Comparison of ENCODE assay signal across 8 cellular contexts in the genomic region with DNA sequence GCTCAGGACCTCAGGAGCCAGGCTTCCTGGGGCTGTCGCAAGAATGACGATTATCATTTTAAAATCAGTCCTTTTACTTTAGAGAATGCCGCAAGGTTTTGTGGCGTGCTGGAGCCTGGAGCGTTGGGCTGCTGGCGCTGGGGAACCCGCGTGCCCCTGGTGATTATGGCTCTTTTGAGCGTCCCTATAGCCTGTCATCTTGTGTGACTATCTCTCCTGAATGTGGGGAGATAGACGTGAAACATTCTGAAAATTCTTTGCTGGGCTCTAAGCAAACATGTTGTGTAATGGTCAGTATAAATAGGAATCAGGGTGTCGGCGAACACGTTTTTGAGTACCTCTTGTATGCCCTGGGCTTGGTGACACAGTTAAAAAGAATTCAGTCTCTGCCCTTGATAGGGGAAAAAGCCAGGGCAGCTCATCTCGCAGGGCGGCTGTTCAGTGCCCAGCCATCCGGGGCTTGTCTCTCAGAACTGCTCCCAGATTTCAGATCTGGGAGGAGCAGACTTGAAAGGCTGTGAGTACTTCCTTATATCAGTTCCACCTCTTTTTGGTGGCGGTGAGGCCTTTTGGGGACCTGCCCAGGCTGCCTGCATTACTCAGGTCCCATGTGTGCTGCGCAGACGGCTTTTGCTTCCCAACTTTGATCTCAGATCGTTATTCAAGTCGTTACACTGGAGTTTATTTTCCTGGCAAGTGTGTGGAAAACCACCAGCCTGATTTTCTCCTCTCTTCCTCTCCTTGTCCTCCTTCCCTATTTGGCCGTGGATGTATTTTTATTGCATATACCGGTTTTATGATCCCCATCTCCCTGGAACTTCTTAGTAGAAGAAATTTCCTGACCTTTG. TPM values are rescaled to one million over a fixed set of nuclear protein-coding genes. Genes with fewer than 3 reads are reported as not detected.
A peak's percentile ranks its signal among the peaks of the same experiment; 100 is the strongest.
DNase-seq lines count a peak whose midpoint lies in the region; ATAC-seq and TF ChIP-seq lines count a peak whose summit lies in the region.

No MANE protein-coding gene starts in this region.

- H3K36me3 ChIP-seq in DOHH2 (ENCODE audit: control insufficient read depth, low read length) (peaks cover 33% of the 10 kb centered on the region), vagina (no peaks in the 10 kb centered on the region)

- H3K9me2 ChIP-seq in DOHH2 (replicated peaks; ENCODE audit: control insufficient read depth, low read length), result no peaks in the 10 kb centered on the region

- H3K27me3 ChIP-seq in DOHH2 (ENCODE audit: control insufficient read depth, low read length) (no peaks in the 10 kb centered on the region), H9 (ENCODE audit: insufficient read depth, low read length) (no peaks in the 10 kb centered on the region), vagina (no peaks in the 10 kb centered on the region)

- no peak overlapping the region for H3K14ac ChIP-seq in H9 (ENCODE audit: insufficient read depth, low read length)

- H3K4me3 Mint-ChIP-seq in H9 (peak overlapping the region; percentile 87 to 99), nephron progenitor cell (peak overlapping the region; percentile 91)
- H3K4me3 Mint-ChIP-seq in activated T-cell treated with anti-CD3 and anti-CD28 coated beads, Interleukin-2, amount 50 U/mL, for 4 hours, result peak overlapping the region; percentile 94

- DNase-seq in H9, result no peak
- peak; percentile 65 for DNase-seq in NOMO-1 treated with DMSO at 0.1 percent for 48 hours (lab: John Stamatoyannopoulos, UW; ENCODE audit: unreplicated experiment)
- DNase-seq in activated T-cell treated with anti-CD3 and anti-CD28 coated beads, Interleukin-2, amount 50 U/mL, for 4 hours, result peak; percentile 49
- peak; percentile 56 for DNase-seq in fibroblast of peridontal ligament (ENCODE audit: extremely low read depth)
- DNase-seq in nephron progenitor cell, result peak; percentile 33
- peak in 1 of 2 donors; percentile 94 for DNase-seq in vagina (ENCODE audit: extremely low spot score in 2 of 2)

- H3F3A ChIP-seq in DOHH2 (ENCODE audit: control insufficient read depth, insufficient read depth), result 0 out of 2 replicates have a peak, but pooled peaks cover 4% of the 10 kb centered on the region

- H3K27ac Mint-ChIP-seq in H9 (peak overlapping the region in 2 of 3 experiments; percentile 37 to 73; a peak in 4 of 7 replicates), nephron progenitor cell (peak overlapping the region; percentile 53)

- H3K79me1 ChIP-seq in H9 (ENCODE audit: insufficient read depth, low read depth, low read length, poor library complexity, severe bottlenecking), result no peaks in the 10 kb centered on the region

- H3K79me2 ChIP-seq in DOHH2 (ENCODE audit: control insufficient read depth, low read length), result peaks cover 69% of the 10 kb centered on the region
- H3K79me2 ChIP-seq in H9 (ENCODE audit: insufficient read depth, low read length), result peaks cover 1% of the 10 kb centered on the region; the same call in 1 of the 2 replicates

- intact Hi-C loops in vagina (cut with DNase I), result no loop called here

- H3T11ph ChIP-seq in H9 (ENCODE audit: low read length), result no peak overlapping the region

- H3K9me3 Mint-ChIP-seq in H9 (no peaks in the 10 kb centered on the region), nephron progenitor cell (no peaks in the 10 kb centered on the region)
- no peaks in the 10 kb centered on the region for H3K9me3 Mint-ChIP-seq in activated T-cell treated with anti-CD3 and anti-CD28 coated beads, Interleukin-2, amount 50 U/mL, for 4 hours

- H3K23ac ChIP-seq in H9 (ENCODE audit: insufficient read length, low read depth, low read length), result no peak overlapping the region

- no peak overlapping the region for H2BK12ac ChIP-seq in H9 (ENCODE audit: insufficient read length, low read depth, low read length)

- peak overlapping the region; percentile 62 for H3K27ac ChIP-seq in DOHH2 (ENCODE audit: low read depth, low read length)
- no peak overlapping the region for H3K27ac ChIP-seq in H9 (ENCODE audit: insufficient read length, low read depth, low read length)
- peak overlapping the region; percentile 99 for H3K27ac ChIP-seq in vagina

- no peak overlapping the region for H3K56ac ChIP-seq in H9 (ENCODE audit: insufficient read length, low read depth, low read length)

- ATAC-seq in activated T-cell treated with anti-CD3 and anti-CD28 coated beads, Interleukin-2, amount 50 U/mL, for 4 hours, result peak; percentile 19 to 24
- ATAC-seq in GM21367 (IDR thresholded peaks at IDR 0.05; ENCODE audit: unreplicated experiment), result no peak

- TF ChIP-seq CTCF in DOHH2 (IDR thresholded peaks at IDR 0.05; ENCODE audit: low read depth, low read length, poor library complexity, severe bottlenecking) (no peak), H9 (conservative IDR thresholded peaks at IDR 0.05) (no peak), nephron progenitor cell (IDR thresholded peaks at IDR 0.05) (no peak), vagina (IDR thresholded peaks at IDR 0.05) (no peak)

- no peak overlapping the region for H2BK20ac ChIP-seq in H9 (ENCODE audit: low read depth, low read length, poor library complexity, severe bottlenecking)

- H4K5ac ChIP-seq in H9 (ENCODE audit: insufficient read length, low read depth, low read length), result no peak overlapping the region

- H2BK15ac ChIP-seq in H9 (ENCODE audit: low read depth, low read length), result no peak overlapping the region

- H3K4me2 ChIP-seq in DOHH2 (ENCODE audit: low read length) (peak overlapping the region; percentile 86), H9 (ENCODE audit: insufficient read depth, insufficient read length, low read length) (peak overlapping the region; percentile 84)

- H3K4me1 Mint-ChIP-seq in H9 (peaks cover 26 to 31% of the 10 kb centered on the region in 2 experiments), nephron progenitor cell (peaks cover 57% of the 10 kb centered on the region)
- peaks cover 51% of the 10 kb centered on the region for H3K4me1 Mint-ChIP-seq in activated T-cell treated with anti-CD3 and anti-CD28 coated beads, Interleukin-2, amount 50 U/mL, for 4 hours (ENCODE audit: low read depth)

- 0 out of 2 replicates have a peak, but pooled peaks cover under 1% of the 10 kb centered on the region for H4K20me1 ChIP-seq in DOHH2 (ENCODE audit: control insufficient read depth, insufficient read depth, low read depth, low read length)
- no peaks in the 10 kb centered on the region for H4K20me1 ChIP-seq in H9 (ENCODE audit: control insufficient read depth, insufficient read depth, insufficient read length)

- H3K36me3 Mint-ChIP-seq in H9 (ENCODE audit: insufficient read depth in 1 of 3, low read depth in 3 of 3) (peaks cover 0 to 2% (median 0%) of the 10 kb centered on the region in 3 experiments; a peak in 3 of 7 replicates), nephron progenitor cell (ENCODE audit: low read depth) (no peaks in the 10 kb centered on the region)
- H3K36me3 Mint-ChIP-seq in activated T-cell treated with anti-CD3 and anti-CD28 coated beads, Interleukin-2, amount 50 U/mL, for 4 hours (ENCODE audit: insufficient read depth), result peaks cover 13% of the 10 kb centered on the region

- no CpG with 5 or more reads among the region's 23 CpGs for WGBS in H9 (ENCODE audit: extremely low coverage, insufficient read length, low lambda C conversion rate)

- H3K18ac ChIP-seq in H9 (ENCODE audit: insufficient read length, low read depth, low read length), result no peak overlapping the region

- H3K27me3 Mint-ChIP-seq in H9 (ENCODE audit: low read depth) (peaks cover 12% of the 10 kb centered on the region), nephron progenitor cell (ENCODE audit: low read depth, poor library complexity) (peaks cover 3% of the 10 kb centered on the region)
- H3K27me3 Mint-ChIP-seq in activated T-cell treated with anti-CD3 and anti-CD28 coated beads, Interleukin-2, amount 50 U/mL, for 4 hours (ENCODE audit: low read depth), result no peaks in the 10 kb centered on the region

- no peak overlapping the region for H3K4ac ChIP-seq in H9 (ENCODE audit: low read depth, low read length)

- no peak overlapping the region for H4K8ac ChIP-seq in H9 (replicated peaks; ENCODE audit: insufficient read length, low read depth, low read length)

- no peak overlapping the region for H2AFZ ChIP-seq in H9 (ENCODE audit: low read length)

- H3K4me3 ChIP-seq in DOHH2 (ENCODE audit: low read length) (peak overlapping the region; percentile 87), vagina (peak overlapping the region; percentile 71 to 93)

- H3K23me2 ChIP-seq in H9 (ENCODE audit: insufficient read length, low read depth, low read length, poor library complexity, severe bottlenecking), result peaks cover 8% of the 10 kb centered on the region

- TF ChIP-seq POLR2A in vagina (IDR thresholded peaks at IDR 0.05), result peak in 1 of 2 donors; percentile 34

- H3K4me1 ChIP-seq in DOHH2 (ENCODE audit: control insufficient read depth, low read length), result peaks cover 20% of the 10 kb centered on the region
- H3K4me1 ChIP-seq in H9 (ENCODE audit: insufficient read depth, low read length), result peaks cover 6% of the 10 kb centered on the region; the same call in 1 of the 2 replicates
- peaks cover 50% of the 10 kb centered on the region for H3K4me1 ChIP-seq in vagina

- H3K9ac ChIP-seq in H9 (ENCODE audit: extremely low read depth, insufficient read length, low read length), result peak overlapping the region; percentile 41

- no peak overlapping the region for H2BK120ac ChIP-seq in H9 (ENCODE audit: low read depth, low read length, poor library complexity, severe bottlenecking)

- H2AK5ac ChIP-seq in H9 (ENCODE audit: insufficient read length, low read length), result no peak overlapping the region

- H4K91ac ChIP-seq in H9 (ENCODE audit: insufficient read length, low read depth, low read length), result no peak overlapping the region

- H2BK5ac ChIP-seq in H9 (ENCODE audit: insufficient read length, low read length), result no peak overlapping the region

- H3K9me3 ChIP-seq in DOHH2 (ENCODE audit: control insufficient read depth, insufficient read depth, low read length) (no peaks in the 10 kb centered on the region), H9 (ENCODE audit: control insufficient read depth, low read depth, low read length) (no peaks in the 10 kb centered on the region), vagina (no peaks in the 10 kb centered on the region)

RNA-seq across cellular contexts. Expression of gene SLC7A6, which starts 1.0 kb away (rescaled TPM):
- 20.1 and 21.1 TPM in 2 replicates for total RNA-seq in H9 (2021)
- 100 to 1,000 TPM in 2 of 3 donors, 10 to 100 TPM in 1; 91.3 to 103 (median 103) TPM for total RNA-seq in activated T-cell treated with anti-CD3 and anti-CD28 coated beads, Interleukin-2, amount 50 U/mL, for 4 hours
- 35.1 TPM for total RNA-seq in vagina

RNA-seq across cellular contexts. Expression of gene PLA2G15, which starts 20.1 kb away (rescaled TPM):
- total RNA-seq in H9 (2021), result 11.0 TPM in 2 replicates
- 10 to 100 TPM in 1 of 3 donors, 1 to 10 TPM in 2; 7.4 to 11.0 (median 7.9) TPM for total RNA-seq in activated T-cell treated with anti-CD3 and anti-CD28 coated beads, Interleukin-2, amount 50 U/mL, for 4 hours
- 18.2 TPM for total RNA-seq in vagina

RNA-seq across cellular contexts. Expression of gene ESRP2, which starts 29.4 kb away (rescaled TPM):
- total RNA-seq in H9 (2021), result 59.3 and 59.5 TPM in 2 replicates
- 1 to 10 TPM in 1 of 3 donors, under 1 TPM in 2; 0.53 to 1.3 (median 0.68) TPM for total RNA-seq in activated T-cell treated with anti-CD3 and anti-CD28 coated beads, Interleukin-2, amount 50 U/mL, for 4 hours
- total RNA-seq in vagina, result 71.0 TPM

RNA-seq across cellular contexts. Expression of gene SLC7A6OS, which starts 45.4 kb away (rescaled TPM):
- total RNA-seq in H9 (2021) (21.1 and 24.5 TPM in 2 replicates), vagina (15.5 TPM)
- 10 to 100 TPM; 19.0 to 27.6 (median 21.5) TPM for total RNA-seq in activated T-cell treated with anti-CD3 and anti-CD28 coated beads, Interleukin-2, amount 50 U/mL, for 4 hours

RNA-seq across cellular contexts. Expression of gene PRMT7, which starts 45.5 kb away (rescaled TPM):
- 56.6 and 57.8 TPM in 2 replicates for total RNA-seq in H9 (2021)
- total RNA-seq in activated T-cell treated with anti-CD3 and anti-CD28 coated beads, Interleukin-2, amount 50 U/mL, for 4 hours, result 10 to 100 TPM; 60.3 to 66.8 (median 63.0) TPM
- 47.9 TPM for total RNA-seq in vagina

Comparison
In these comparisons a context has a peak if more than half of its experiments do, and no peak if none do; other contexts are left out.
1. RNA of gene ESRP2, which starts 29.4 kb away (total RNA-seq): 71.0 TPM in vagina (single experiment) and 59.3 to 59.5 TPM in H9; 0.53 to 1.3 TPM in activated T-cell treated with anti-CD3 and anti-CD28 coated beads, Interleukin-2, amount 50 U/mL, for 4 hours; every median in the first group is over 10 times any median in the second.
2. Peak in every context shown above with its lines, with median percentiles within 50 percentile points of each other: H3K4me3 Mint-ChIP-seq.